Comparison of ENCODE assay signal across 8 cellular contexts in genomic region chr6:16322666-16323312, GRCh38.
DNase-seq lines count a peak whose midpoint lies in the region; ATAC-seq and TF ChIP-seq lines count a peak whose summit lies in the region.

No MANE protein-coding gene starts in this region.

- no peaks in the 10 kb centered on the region for H3K9me3 Mint-ChIP-seq in CD4-positive, alpha-beta T cell
- H3K9me3 Mint-ChIP-seq in activated naive CD4-positive, alpha-beta T cell treated with anti-CD3 and anti-CD28 coated beads, Interleukin-2, amount 50 U/mL, for 24 hours = no peaks in the 10 kb centered on the region

- H3K9me3 ChIP-seq in CD4-positive, alpha-beta T cell (ENCODE audit: control insufficient read depth, low read length) = no peaks in the 10 kb centered on the region

- peak overlapping the region; percentile 80 for H3K4me3 Mint-ChIP-seq in CD4-positive, alpha-beta T cell
- peak overlapping the region; percentile 73 for H3K4me3 Mint-ChIP-seq in activated naive CD4-positive, alpha-beta T cell treated with anti-CD3 and anti-CD28 coated beads, Interleukin-2, amount 50 U/mL, for 24 hours

- peak; percentile 76 for ATAC-seq in CD4-positive, alpha-beta T cell (ENCODE audit: poor library complexity)
- ATAC-seq in GM19463 (IDR thresholded peaks at IDR 0.05; ENCODE audit: unreplicated experiment) (peak; percentile 85), HG03565 (IDR thresholded peaks at IDR 0.05; ENCODE audit: unreplicated experiment) (peak; percentile 82)

- H3K27me3 Mint-ChIP-seq in CD4-positive, alpha-beta T cell = no peaks in the 10 kb centered on the region
- no peaks in the 10 kb centered on the region for H3K27me3 Mint-ChIP-seq in activated naive CD4-positive, alpha-beta T cell treated with anti-CD3 and anti-CD28 coated beads, Interleukin-2, amount 50 U/mL, for 24 hours

- peak; percentile 62 to 90 (median 68) for DNase-seq in CD4-positive, alpha-beta T cell
- peak; percentile 69 for DNase-seq in SHP77 treated with DMSO at 0.1 percent for 48 hours (lab: John Stamatoyannopoulos, UW)
- DNase-seq in hypothalamus (lab: John Stamatoyannopoulos, UW) = peak in 41 of 51 donors; percentile 18 to 81 (median 60)
- DNase-seq in stimulated activated CD4-positive, alpha-beta T cell treated with anti-CD3 and anti-CD28 coated beads, Interleukin-12 subunit alpha, Interleukin-12 subunit beta, amount 100 ng/mL, for 24 hours (ENCODE audit: low read depth in 2 of 2) = peak; percentile 57
- DNase-seq in NCI-H1930 (lab: John Stamatoyannopoulos, UW) = no peak

- CTCF ChIA-PET in CD4-positive, alpha-beta T cell (lab: Charles Lee) = interaction anchor here (0.6 to 3.4 kb wide), 7 partner anchors 8 to 1420 kb away, joined by 3 to 23 read pairs (median 4); no protein-coding TSS in a partner anchor

- H3K27me3 ChIP-seq in CD4-positive, alpha-beta T cell (ENCODE audit: control insufficient read depth, insufficient read depth, low read length) = no peaks in the 10 kb centered on the region

- intact Hi-C loops in CD4-positive, alpha-beta T cell (cut with DNase I, micrococcal nuclease) = loop anchor here (1.0 to 10.0 kb wide), 6 partner anchors 9 to 1075 kb away; partner anchors contain the start of genes ATXN1 (in 1 of the 2), JARID2 (in 1 of the 2) and MYLIP (in 1 of the 2)

- POLR2A ChIA-PET in CD4-positive, alpha-beta T cell (lab: Charles Lee) = interaction anchor here (1.4 to 2.1 kb wide), 3 partner anchors 9 to 439 kb away, joined by 6 to 17 read pairs (median 7); partner anchors contain the start of genes ATXN1 and MYLIP

- peaks cover 18% of the 10 kb centered on the region for H3K36me3 Mint-ChIP-seq in CD4-positive, alpha-beta T cell (ENCODE audit: low read depth)
- peaks cover 8% of the 10 kb centered on the region for H3K36me3 Mint-ChIP-seq in activated naive CD4-positive, alpha-beta T cell treated with anti-CD3 and anti-CD28 coated beads, Interleukin-2, amount 50 U/mL, for 24 hours

- H3K27ac Mint-ChIP-seq in CD4-positive, alpha-beta T cell = peak overlapping the region; percentile 94
- peak overlapping the region; percentile 98 for H3K27ac Mint-ChIP-seq in activated naive CD4-positive, alpha-beta T cell treated with anti-CD3 and anti-CD28 coated beads, Interleukin-2, amount 50 U/mL, for 24 hours

- peaks cover 74% of the 10 kb centered on the region for H3K4me1 Mint-ChIP-seq in CD4-positive, alpha-beta T cell (ENCODE audit: low read depth)
- H3K4me1 Mint-ChIP-seq in activated naive CD4-positive, alpha-beta T cell treated with anti-CD3 and anti-CD28 coated beads, Interleukin-2, amount 50 U/mL, for 24 hours = peaks cover 67% of the 10 kb centered on the region

- TF ChIP-seq CTCF in CD4-positive, alpha-beta T cell (IDR thresholded peaks at IDR 0.05) = no peak

- H3K27ac ChIP-seq in CD4-positive, alpha-beta T cell (ENCODE audit: low read depth, low read length) = peak overlapping the region; percentile 68

Comparison
In these comparisons a context has a peak if more than half of its experiments do, and no peak if none do; other contexts are left out.
1. DNase-seq: peak in CD4-positive, alpha-beta T cell (10 of 10), SHP77 treated with DMSO at 0.1 percent for 48 hours (single experiment), hypothalamus (41 of 51) and stimulated activated CD4-positive, alpha-beta T cell treated with anti-CD3 and anti-CD28 coated beads, Interleukin-12 subunit alpha, Interleukin-12 subunit beta, amount 100 ng/mL, for 24 hours (2 of 2); none in NCI-H1930 (0 of 2).
2. Peak in every context shown above with its lines, with median percentiles within 50 percentile points of each other: ATAC-seq.